In the genomic region with DNA sequence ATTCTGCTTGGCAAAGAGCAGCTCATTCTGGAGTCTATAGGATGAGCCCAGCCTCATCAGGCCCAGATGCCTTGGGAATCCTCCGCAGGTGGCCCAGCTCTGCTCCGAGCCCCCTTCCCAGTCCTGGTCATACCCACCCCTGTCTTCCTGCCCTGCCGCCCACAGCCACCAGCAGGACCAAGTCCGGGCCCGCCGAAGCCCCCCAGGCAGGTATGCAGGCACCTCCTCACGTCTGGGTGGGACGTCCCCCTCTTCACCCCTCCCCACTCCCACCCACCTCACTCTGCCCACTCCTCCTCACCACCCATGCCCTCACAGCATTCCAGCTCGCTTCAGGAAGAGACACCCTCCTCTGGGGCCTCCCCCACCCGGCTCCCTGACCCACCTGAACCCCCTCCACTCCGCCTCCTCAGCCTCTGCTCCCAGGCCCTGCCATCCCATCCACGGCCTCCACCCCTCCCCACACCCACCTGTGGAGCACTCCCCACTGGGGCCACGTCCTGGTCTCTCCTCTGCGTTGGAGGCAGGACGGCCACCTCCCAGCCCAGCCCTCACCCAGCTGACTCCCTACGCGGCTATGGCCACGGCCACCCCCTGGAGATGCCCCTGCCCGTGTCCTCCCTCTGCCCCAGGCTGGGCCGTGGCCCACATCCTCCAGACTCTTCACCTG, we compare ENCODE assay signal across 2 cellular contexts.
TF ChIP-seq lines count a peak whose summit lies in the region.

No MANE protein-coding gene starts in this region.

TF ChIP-seq in IMR-90, 13 proteins besides CTCF, POLR2A, EP300 and RAD21:
- TF ChIP-seq BHLHE40 (IDR thresholded peaks at IDR 0.05; ENCODE audit: low read depth, low read length) (no peak), NFE2L2 (IDR thresholded peaks at IDR 0.05; ENCODE audit: low read depth, low read length) (no peak), CEBPB (IDR thresholded peaks at IDR 0.05; ENCODE audit: low read depth, low read length) (no peak), MXI1 (IDR thresholded peaks at IDR 0.05; ENCODE audit: borderline replicate concordance, low read depth, low read length) (no peak), SMC3 (IDR thresholded peaks at IDR 0.05; ENCODE audit: low read depth, low read length) (no peak), CHD1 (IDR thresholded peaks at IDR 0.05; ENCODE audit: low read depth, low read length) (no peak), MAZ (IDR thresholded peaks at IDR 0.05; ENCODE audit: borderline replicate concordance, low read depth, low read length) (no peak)
- TF ChIP-seq, protein P1, sequence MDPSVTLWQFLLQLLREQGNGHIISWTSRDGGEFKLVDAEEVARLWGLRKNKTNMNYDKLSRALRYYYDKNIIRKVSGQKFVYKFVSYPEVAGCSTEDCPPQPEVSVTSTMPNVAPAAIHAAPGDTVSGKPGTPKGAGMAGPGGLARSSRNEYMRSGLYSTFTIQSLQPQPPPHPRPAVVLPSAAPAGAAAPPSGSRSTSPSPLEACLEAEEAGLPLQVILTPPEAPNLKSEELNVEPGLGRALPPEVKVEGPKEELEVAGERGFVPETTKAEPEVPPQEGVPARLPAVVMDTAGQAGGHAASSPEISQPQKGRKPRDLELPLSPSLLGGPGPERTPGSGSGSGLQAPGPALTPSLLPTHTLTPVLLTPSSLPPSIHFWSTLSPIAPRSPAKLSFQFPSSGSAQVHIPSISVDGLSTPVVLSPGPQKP (IDR thresholded peaks at IDR 0.05; ENCODE audit: borderline replicate concordance, low read depth, low read length), result no peak
- TF ChIP-seq, protein P2, sequence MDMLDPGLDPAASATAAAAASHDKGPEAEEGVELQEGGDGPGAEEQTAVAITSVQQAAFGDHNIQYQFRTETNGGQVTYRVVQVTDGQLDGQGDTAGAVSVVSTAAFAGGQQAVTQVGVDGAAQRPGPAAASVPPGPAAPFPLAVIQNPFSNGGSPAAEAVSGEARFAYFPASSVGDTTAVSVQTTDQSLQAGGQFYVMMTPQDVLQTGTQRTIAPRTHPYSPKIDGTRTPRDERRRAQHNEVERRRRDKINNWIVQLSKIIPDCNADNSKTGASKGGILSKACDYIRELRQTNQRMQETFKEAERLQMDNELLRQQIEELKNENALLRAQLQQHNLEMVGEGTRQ (IDR thresholded peaks at IDR 0.05; ENCODE audit: low read depth, low read length), result no peak

TF ChIP-seq in H1, 55 proteins besides CTCF, POLR2A, EP300 and RAD21:
- TF ChIP-seq CBX5 (IDR thresholded peaks at IDR 0.05; ENCODE audit: low read depth, low read length), result no peak
- TF ChIP-seq EGR1 (IDR thresholded peaks at IDR 0.05; ENCODE audit: borderline replicate concordance, low read depth, low read length), result no peak
- no peak for TF ChIP-seq ASH2L (IDR thresholded peaks at IDR 0.05; ENCODE audit: low read length)
- no peak for TF ChIP-seq RFX5 (IDR thresholded peaks at IDR 0.05; ENCODE audit: borderline replicate concordance, low read depth, low read length)
- TF ChIP-seq CEBPB (IDR thresholded peaks at IDR 0.05; ENCODE audit: low read depth, low read length), result no peak
- no peak for TF ChIP-seq GABPA (IDR thresholded peaks at IDR 0.05; ENCODE audit: borderline replicate concordance, insufficient read depth, low read length)
